1 cellular context compared by ENCODE assay signal in genomic region chr1:160342953-160343869, GRCh38.
A peak's percentile ranks its signal among the peaks of the same experiment; 100 is the strongest.
TF ChIP-seq lines count a peak whose summit lies in the region.

Gene COPA, minus strand, starts transcription at chr1:160343250. Its CDS starts 80 bp downstream, at chr1:160343170.
Gene NCSTN, plus strand, starts transcription at chr1:160343383. Its CDS starts 14 bp downstream, at chr1:160343397.

TF ChIP-seq in HEK293, 187 proteins besides CTCF, POLR2A, EP300 and RAD21 (continued from another document and continues in another):
- no peak for TF ChIP-seq ZNF202 (tag by site-specific recombination; IDR thresholded peaks at IDR 0.05; ENCODE audit: borderline replicate concordance)
- no peak for TF ChIP-seq ZNF37A (tag by site-specific recombination; IDR thresholded peaks at IDR 0.05)
- no peak for TF ChIP-seq ZNF548 (tag by site-specific recombination; IDR thresholded peaks at IDR 0.05)
- no peak for TF ChIP-seq ZNF654 (tag by site-specific recombination; IDR thresholded peaks at IDR 0.05; ENCODE audit: low read depth)
- TF ChIP-seq ZNF561 (tag by site-specific recombination; IDR thresholded peaks at IDR 0.05; ENCODE audit: borderline replicate concordance): no peak; the same call in 1 of the 2 replicates
- TF ChIP-seq ZNF664 (tag by site-specific recombination; IDR thresholded peaks at IDR 0.05): no peak
- no peak for TF ChIP-seq MEIS1 (CRISPR knock-in tag; IDR thresholded peaks at IDR 0.05; ENCODE audit: borderline replicate concordance)
- TF ChIP-seq ZNF266 (tag by site-specific recombination; IDR thresholded peaks at IDR 0.05; ENCODE audit: low read depth): no peak
- TF ChIP-seq ZNF184 (tag by site-specific recombination; IDR thresholded peaks at IDR 0.05): no peak
- TF ChIP-seq ZBTB26 (tag by site-specific recombination; optimal IDR thresholded peaks at IDR 0.05): peak; percentile 34
- TF ChIP-seq ZNF157 (tag by site-specific recombination; IDR thresholded peaks at IDR 0.05): peak; percentile 34; the same call in 1 of the 2 replicates
- no peak for TF ChIP-seq ZNF645 (tag by site-specific recombination; IDR thresholded peaks at IDR 0.05)
- no peak for TF ChIP-seq MZF1 (tag by site-specific recombination; IDR thresholded peaks at IDR 0.05; ENCODE audit: borderline replicate concordance)
- TF ChIP-seq ZFP41 (tag by site-specific recombination; IDR thresholded peaks at IDR 0.05; ENCODE audit: borderline replicate concordance): no peak
- TF ChIP-seq, protein P1, sequence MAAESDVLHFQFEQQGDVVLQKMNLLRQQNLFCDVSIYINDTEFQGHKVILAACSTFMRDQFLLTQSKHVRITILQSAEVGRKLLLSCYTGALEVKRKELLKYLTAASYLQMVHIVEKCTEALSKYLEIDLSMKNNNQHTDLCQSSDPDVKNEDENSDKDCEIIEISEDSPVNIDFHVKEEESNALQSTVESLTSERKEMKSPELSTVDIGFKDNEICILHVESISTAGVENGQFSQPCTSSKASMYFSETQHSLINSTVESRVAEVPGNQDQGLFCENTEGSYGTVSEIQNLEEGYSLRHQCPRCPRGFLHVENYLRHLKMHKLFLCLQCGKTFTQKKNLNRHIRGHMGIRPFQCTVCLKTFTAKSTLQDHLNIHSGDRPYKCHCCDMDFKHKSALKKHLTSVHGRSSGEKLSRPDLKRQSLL (tag by site-specific recombination; IDR thresholded peaks at IDR 0.05): no peak
- no peak for TF ChIP-seq ZNF174 (tag by site-specific recombination; IDR thresholded peaks at IDR 0.05)
- no peak for TF ChIP-seq ZNF354C (tag by site-specific recombination; IDR thresholded peaks at IDR 0.05; ENCODE audit: borderline replicate concordance, low read depth)
- peak; percentile 92 for TF ChIP-seq GLIS1 (tag by site-specific recombination; IDR thresholded peaks at IDR 0.05)
- no peak for TF ChIP-seq ZNF560 (tag by site-specific recombination; IDR thresholded peaks at IDR 0.05; ENCODE audit: borderline replicate concordance)
- no peak for TF ChIP-seq KLF7 (tag by site-specific recombination; IDR thresholded peaks at IDR 0.05; ENCODE audit: borderline replicate concordance)
- TF ChIP-seq, protein P2, sequence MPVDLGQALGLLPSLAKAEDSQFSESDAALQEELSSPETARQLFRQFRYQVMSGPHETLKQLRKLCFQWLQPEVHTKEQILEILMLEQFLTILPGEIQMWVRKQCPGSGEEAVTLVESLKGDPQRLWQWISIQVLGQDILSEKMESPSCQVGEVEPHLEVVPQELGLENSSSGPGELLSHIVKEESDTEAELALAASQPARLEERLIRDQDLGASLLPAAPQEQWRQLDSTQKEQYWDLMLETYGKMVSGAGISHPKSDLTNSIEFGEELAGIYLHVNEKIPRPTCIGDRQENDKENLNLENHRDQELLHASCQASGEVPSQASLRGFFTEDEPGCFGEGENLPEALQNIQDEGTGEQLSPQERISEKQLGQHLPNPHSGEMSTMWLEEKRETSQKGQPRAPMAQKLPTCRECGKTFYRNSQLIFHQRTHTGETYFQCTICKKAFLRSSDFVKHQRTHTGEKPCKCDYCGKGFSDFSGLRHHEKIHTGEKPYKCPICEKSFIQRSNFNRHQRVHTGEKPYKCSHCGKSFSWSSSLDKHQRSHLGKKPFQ (tag by site-specific recombination; IDR thresholded peaks at IDR 0.05): no peak
- no peak for TF ChIP-seq ZNF558 (tag by site-specific recombination; IDR thresholded peaks at IDR 0.05)
- TF ChIP-seq ZSCAN30 (tag by site-specific recombination; IDR thresholded peaks at IDR 0.05): peak; percentile 71; the same call in 1 of the 2 replicates
- TF ChIP-seq KLF9 (tag by site-specific recombination; IDR thresholded peaks at IDR 0.05; ENCODE audit: low read depth): peak; percentile 47; the same call in 1 of the 2 replicates
- TF ChIP-seq ZFHX2 (tag by site-specific recombination; conservative IDR thresholded peaks at IDR 0.05): peak; percentile 30
- TF ChIP-seq ZNF214 (tag by site-specific recombination; IDR thresholded peaks at IDR 0.05; ENCODE audit: borderline replicate concordance): no peak
- no peak for TF ChIP-seq ZNF776 (tag by site-specific recombination; IDR thresholded peaks at IDR 0.05; ENCODE audit: borderline replicate concordance)
- TF ChIP-seq ZNF76 (tag by site-specific recombination; IDR thresholded peaks at IDR 0.05; ENCODE audit: borderline replicate concordance, low read depth): peak; percentile 75
- TF ChIP-seq, protein P3, sequence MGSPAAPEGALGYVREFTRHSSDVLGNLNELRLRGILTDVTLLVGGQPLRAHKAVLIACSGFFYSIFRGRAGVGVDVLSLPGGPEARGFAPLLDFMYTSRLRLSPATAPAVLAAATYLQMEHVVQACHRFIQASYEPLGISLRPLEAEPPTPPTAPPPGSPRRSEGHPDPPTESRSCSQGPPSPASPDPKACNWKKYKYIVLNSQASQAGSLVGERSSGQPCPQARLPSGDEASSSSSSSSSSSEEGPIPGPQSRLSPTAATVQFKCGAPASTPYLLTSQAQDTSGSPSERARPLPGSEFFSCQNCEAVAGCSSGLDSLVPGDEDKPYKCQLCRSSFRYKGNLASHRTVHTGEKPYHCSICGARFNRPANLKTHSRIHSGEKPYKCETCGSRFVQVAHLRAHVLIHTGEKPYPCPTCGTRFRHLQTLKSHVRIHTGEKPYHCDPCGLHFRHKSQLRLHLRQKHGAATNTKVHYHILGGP (tag by site-specific recombination; IDR thresholded peaks at IDR 0.05): no peak
- TF ChIP-seq SP7 (tag by site-specific recombination; IDR thresholded peaks at IDR 0.05): peak; percentile 80
- peak; percentile 46; the same call in 1 of the 2 replicates for TF ChIP-seq KLF1 (tag by site-specific recombination; IDR thresholded peaks at IDR 0.05)
- TF ChIP-seq SETDB1 (IDR thresholded peaks at IDR 0.05; ENCODE audit: insufficient read length, low read length): no peak
- TF ChIP-seq ZNF335 (tag by site-specific recombination; conservative IDR thresholded peaks at IDR 0.05): peak; percentile 88
- TF ChIP-seq ZNF221 (tag by site-specific recombination; IDR thresholded peaks at IDR 0.05; ENCODE audit: borderline replicate concordance): no peak
- no peak for TF ChIP-seq ZNF248 (tag by site-specific recombination; IDR thresholded peaks at IDR 0.05)
- TF ChIP-seq, protein P4, sequence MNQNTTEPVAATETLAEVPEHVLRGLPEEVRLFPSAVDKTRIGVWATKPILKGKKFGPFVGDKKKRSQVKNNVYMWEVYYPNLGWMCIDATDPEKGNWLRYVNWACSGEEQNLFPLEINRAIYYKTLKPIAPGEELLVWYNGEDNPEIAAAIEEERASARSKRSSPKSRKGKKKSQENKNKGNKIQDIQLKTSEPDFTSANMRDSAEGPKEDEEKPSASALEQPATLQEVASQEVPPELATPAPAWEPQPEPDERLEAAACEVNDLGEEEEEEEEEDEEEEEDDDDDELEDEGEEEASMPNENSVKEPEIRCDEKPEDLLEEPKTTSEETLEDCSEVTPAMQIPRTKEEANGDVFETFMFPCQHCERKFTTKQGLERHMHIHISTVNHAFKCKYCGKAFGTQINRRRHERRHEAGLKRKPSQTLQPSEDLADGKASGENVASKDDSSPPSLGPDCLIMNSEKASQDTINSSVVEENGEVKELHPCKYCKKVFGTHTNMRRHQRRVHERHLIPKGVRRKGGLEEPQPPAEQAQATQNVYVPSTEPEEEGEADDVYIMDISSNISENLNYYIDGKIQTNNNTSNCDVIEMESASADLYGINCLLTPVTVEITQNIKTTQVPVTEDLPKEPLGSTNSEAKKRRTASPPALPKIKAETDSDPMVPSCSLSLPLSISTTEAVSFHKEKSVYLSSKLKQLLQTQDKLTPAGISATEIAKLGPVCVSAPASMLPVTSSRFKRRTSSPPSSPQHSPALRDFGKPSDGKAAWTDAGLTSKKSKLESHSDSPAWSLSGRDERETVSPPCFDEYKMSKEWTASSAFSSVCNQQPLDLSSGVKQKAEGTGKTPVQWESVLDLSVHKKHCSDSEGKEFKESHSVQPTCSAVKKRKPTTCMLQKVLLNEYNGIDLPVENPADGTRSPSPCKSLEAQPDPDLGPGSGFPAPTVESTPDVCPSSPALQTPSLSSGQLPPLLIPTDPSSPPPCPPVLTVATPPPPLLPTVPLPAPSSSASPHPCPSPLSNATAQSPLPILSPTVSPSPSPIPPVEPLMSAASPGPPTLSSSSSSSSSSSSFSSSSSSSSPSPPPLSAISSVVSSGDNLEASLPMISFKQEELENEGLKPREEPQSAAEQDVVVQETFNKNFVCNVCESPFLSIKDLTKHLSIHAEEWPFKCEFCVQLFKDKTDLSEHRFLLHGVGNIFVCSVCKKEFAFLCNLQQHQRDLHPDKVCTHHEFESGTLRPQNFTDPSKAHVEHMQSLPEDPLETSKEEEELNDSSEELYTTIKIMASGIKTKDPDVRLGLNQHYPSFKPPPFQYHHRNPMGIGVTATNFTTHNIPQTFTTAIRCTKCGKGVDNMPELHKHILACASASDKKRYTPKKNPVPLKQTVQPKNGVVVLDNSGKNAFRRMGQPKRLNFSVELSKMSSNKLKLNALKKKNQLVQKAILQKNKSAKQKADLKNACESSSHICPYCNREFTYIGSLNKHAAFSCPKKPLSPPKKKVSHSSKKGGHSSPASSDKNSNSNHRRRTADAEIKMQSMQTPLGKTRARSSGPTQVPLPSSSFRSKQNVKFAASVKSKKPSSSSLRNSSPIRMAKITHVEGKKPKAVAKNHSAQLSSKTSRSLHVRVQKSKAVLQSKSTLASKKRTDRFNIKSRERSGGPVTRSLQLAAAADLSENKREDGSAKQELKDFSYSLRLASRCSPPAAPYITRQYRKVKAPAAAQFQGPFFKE (tag by site-specific recombination; IDR thresholded peaks at IDR 0.05; ENCODE audit: borderline replicate concordance): no peak
- TF ChIP-seq ZNF133 (tag by site-specific recombination; IDR thresholded peaks at IDR 0.05): no peak
- peak; percentile 69 for TF ChIP-seq ZBTB7A (tag by site-specific recombination; IDR thresholded peaks at IDR 0.05; ENCODE audit: low read depth)
- peak; percentile 69 for TF ChIP-seq ZBTB48 (tag by site-specific recombination; IDR thresholded peaks at IDR 0.05)
- TF ChIP-seq WT1 (tag by site-specific recombination; IDR thresholded peaks at IDR 0.05): no peak
- no peak for TF ChIP-seq ZNF404 (tag by site-specific recombination; IDR thresholded peaks at IDR 0.05)
- TF ChIP-seq GLI4 (tag by site-specific recombination; IDR thresholded peaks at IDR 0.05): peak; percentile 86; the same call in 1 of the 2 replicates
- TF ChIP-seq ZEB2 (tag by site-specific recombination; IDR thresholded peaks at IDR 0.05): peak; percentile 55; the same call in 1 of the 2 replicates
- TF ChIP-seq ZNF596 (tag by site-specific recombination; IDR thresholded peaks at IDR 0.05): no peak
- no peak for TF ChIP-seq ZNF140 (tag by site-specific recombination; IDR thresholded peaks at IDR 0.05)
- no peak for TF ChIP-seq ZNF175 (tag by site-specific recombination; IDR thresholded peaks at IDR 0.05)
- TF ChIP-seq ZNF600 (tag by site-specific recombination; IDR thresholded peaks at IDR 0.05): peak; percentile 43; the same call in 1 of the 2 replicates
- no peak for TF ChIP-seq ZNF549 (tag by site-specific recombination; IDR thresholded peaks at IDR 0.05)
- TF ChIP-seq ZNF10 (tag by site-specific recombination; IDR thresholded peaks at IDR 0.05): no peak
- TF ChIP-seq, protein P5, sequence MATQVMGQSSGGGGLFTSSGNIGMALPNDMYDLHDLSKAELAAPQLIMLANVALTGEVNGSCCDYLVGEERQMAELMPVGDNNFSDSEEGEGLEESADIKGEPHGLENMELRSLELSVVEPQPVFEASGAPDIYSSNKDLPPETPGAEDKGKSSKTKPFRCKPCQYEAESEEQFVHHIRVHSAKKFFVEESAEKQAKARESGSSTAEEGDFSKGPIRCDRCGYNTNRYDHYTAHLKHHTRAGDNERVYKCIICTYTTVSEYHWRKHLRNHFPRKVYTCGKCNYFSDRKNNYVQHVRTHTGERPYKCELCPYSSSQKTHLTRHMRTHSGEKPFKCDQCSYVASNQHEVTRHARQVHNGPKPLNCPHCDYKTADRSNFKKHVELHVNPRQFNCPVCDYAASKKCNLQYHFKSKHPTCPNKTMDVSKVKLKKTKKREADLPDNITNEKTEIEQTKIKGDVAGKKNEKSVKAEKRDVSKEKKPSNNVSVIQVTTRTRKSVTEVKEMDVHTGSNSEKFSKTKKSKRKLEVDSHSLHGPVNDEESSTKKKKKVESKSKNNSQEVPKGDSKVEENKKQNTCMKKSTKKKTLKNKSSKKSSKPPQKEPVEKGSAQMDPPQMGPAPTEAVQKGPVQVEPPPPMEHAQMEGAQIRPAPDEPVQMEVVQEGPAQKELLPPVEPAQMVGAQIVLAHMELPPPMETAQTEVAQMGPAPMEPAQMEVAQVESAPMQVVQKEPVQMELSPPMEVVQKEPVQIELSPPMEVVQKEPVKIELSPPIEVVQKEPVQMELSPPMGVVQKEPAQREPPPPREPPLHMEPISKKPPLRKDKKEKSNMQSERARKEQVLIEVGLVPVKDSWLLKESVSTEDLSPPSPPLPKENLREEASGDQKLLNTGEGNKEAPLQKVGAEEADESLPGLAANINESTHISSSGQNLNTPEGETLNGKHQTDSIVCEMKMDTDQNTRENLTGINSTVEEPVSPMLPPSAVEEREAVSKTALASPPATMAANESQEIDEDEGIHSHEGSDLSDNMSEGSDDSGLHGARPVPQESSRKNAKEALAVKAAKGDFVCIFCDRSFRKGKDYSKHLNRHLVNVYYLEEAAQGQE (tag by site-specific recombination; IDR thresholded peaks at IDR 0.05): peak; percentile 48
- peak; percentile 84; the same call in 1 of the 2 replicates for TF ChIP-seq REPIN1 (tag by site-specific recombination; IDR thresholded peaks at IDR 0.05; ENCODE audit: low read depth)
- TF ChIP-seq YY2 (tag by site-specific recombination; IDR thresholded peaks at IDR 0.05): peak; percentile 86
- TF ChIP-seq, protein P6, sequence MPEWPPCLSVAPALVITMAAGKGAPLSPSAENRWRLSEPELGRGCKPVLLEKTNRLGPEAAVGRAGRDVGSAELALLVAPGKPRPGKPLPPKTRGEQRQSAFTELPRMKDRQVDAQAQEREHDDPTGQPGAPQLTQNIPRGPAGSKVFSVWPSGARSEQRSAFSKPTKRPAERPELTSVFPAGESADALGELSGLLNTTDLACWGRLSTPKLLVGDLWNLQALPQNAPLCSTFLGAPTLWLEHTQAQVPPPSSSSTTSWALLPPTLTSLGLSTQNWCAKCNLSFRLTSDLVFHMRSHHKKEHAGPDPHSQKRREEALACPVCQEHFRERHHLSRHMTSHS (tag by site-specific recombination; IDR thresholded peaks at IDR 0.05): no peak
- no peak for TF ChIP-seq MYNN (tag by site-specific recombination; IDR thresholded peaks at IDR 0.05; ENCODE audit: borderline replicate concordance)
